Comparison of ENCODE assay signal across 13 cellular contexts in genomic region chr2:51079945-51080344, GRCh38. TPM values are rescaled to one million over a fixed set of nuclear protein-coding genes. Genes with fewer than 3 reads are reported as not detected.
A peak's percentile ranks its signal among the peaks of the same experiment; 100 is the strongest.
DNase-seq lines count a peak whose midpoint lies in the region; ATAC-seq, FAIRE-seq and TF ChIP-seq lines count a peak whose summit lies in the region.
"Had no signal": no experiment of that assay in that cellular context is flagged by ENCODE, and none has a peak within 500 bp of the region (broad histone marks: within the 10 kb centered on the region; RNA-seq: fewer than 3 reads in every experiment).

No MANE protein-coding gene starts in this region.

- no peaks in the 10 kb centered on the region for H3K9me3 ChIP-seq in astrocyte (ENCODE audit: insufficient read depth, low read depth, low read length)

- H3K27me3 ChIP-seq in astrocyte (ENCODE audit: insufficient read depth, low read length) = no peaks in the 10 kb centered on the region

- H3K4me1 ChIP-seq in astrocyte (ENCODE audit: insufficient read depth, low read length) = no peaks in the 10 kb centered on the region

- no peak for FAIRE-seq in astrocyte (lab: Jason Lieb, UNC)
- FAIRE-seq: H54, HepG2 had no signal

- H3K36me3 ChIP-seq in astrocyte (ENCODE audit: insufficient read depth, low read length) = no peaks in the 10 kb centered on the region

- no peaks in the 10 kb centered on the region for H3K9me3 Mint-ChIP-seq in astrocyte (ENCODE audit: unreplicated experiment)
- H3K9me3 Mint-ChIP-seq in effector memory CD8-positive, alpha-beta T cell = peaks cover 19 to 21% of the 10 kb centered on the region in 2 donors

- H3K27me3 Mint-ChIP-seq in astrocyte (ENCODE audit: low read depth, unreplicated experiment) = no peaks in the 10 kb centered on the region
- H3K27me3 Mint-ChIP-seq in effector memory CD8-positive, alpha-beta T cell = no peaks in the 10 kb centered on the region

- no peaks in the 10 kb centered on the region for H4K20me1 ChIP-seq in astrocyte (ENCODE audit: insufficient read depth, low read length)

- H3K4me2 ChIP-seq in astrocyte (ENCODE audit: low read length) = no peak overlapping the region

- H3K4me3 ChIP-seq in LNCaP clone FGC (ENCODE audit: low read depth, low read length) (no peak overlapping the region), astrocyte (ENCODE audit: insufficient read depth, low read depth, low read length) (no peak overlapping the region)
- H3K4me3 ChIP-seq: GM23248 had no signal

- H2AFZ ChIP-seq in astrocyte (ENCODE audit: low read depth, low read length) = no peak overlapping the region
- H2AFZ ChIP-seq: GM23248 had no signal

- no peak overlapping the region for H3K4me3 Mint-ChIP-seq in astrocyte (ENCODE audit: unreplicated experiment)
- H3K4me3 Mint-ChIP-seq in effector memory CD8-positive, alpha-beta T cell = no peak overlapping the region
- H3K4me3 Mint-ChIP-seq: CD14-positive monocyte; CD8-positive, alpha-beta T cell had no signal

- no peak overlapping the region for H3K27ac ChIP-seq in astrocyte (ENCODE audit: low read depth, low read length)
- H3K27ac ChIP-seq: GM23248 had no signal

- no peaks in the 10 kb centered on the region for H3K79me2 ChIP-seq in astrocyte (ENCODE audit: insufficient read depth, low read length)

- H3K9ac ChIP-seq in astrocyte (ENCODE audit: low read length) = no peak overlapping the region
- H3K9ac ChIP-seq: GM23248 had no signal

- peak; percentile 80 for DNase-seq in LNCaP clone FGC (ENCODE audit: low read depth)
- DNase-seq in astrocyte (ENCODE audit: low read depth) = peak; percentile 6
- DNase-seq in left kidney (ENCODE audit: low read depth, low spot score) = peak; percentile 20
- no peak for DNase-seq in effector memory CD8-positive, alpha-beta T cell
- no peak for DNase-seq in stimulated activated CD4-positive, alpha-beta T cell treated with anti-CD3 and anti-CD28 coated beads, Interleukin-2, amount 100 ng/mL, for 48 hours
- no peak for DNase-seq in occipital lobe (lab: John Stamatoyannopoulos, UW)
- DNase-seq: CD8-positive, alpha-beta T cell; COR-L47; GM23248 had no signal

- H3K4me1 Mint-ChIP-seq in astrocyte (ENCODE audit: low read depth, unreplicated experiment) = no peaks in the 10 kb centered on the region
- H3K4me1 Mint-ChIP-seq in effector memory CD8-positive, alpha-beta T cell (ENCODE audit: low read depth in 2 of 2) = no peaks in the 10 kb centered on the region
- H3K4me1 Mint-ChIP-seq: CD14-positive monocyte had no signal

- no peaks in the 10 kb centered on the region for H3K36me3 Mint-ChIP-seq in astrocyte (ENCODE audit: low read depth, unreplicated experiment)
- H3K36me3 Mint-ChIP-seq in effector memory CD8-positive, alpha-beta T cell (ENCODE audit: insufficient read depth) = no peaks in the 10 kb centered on the region
- H3K36me3 Mint-ChIP-seq: CD14-positive monocyte; CD8-positive, alpha-beta T cell had no signal

- TF ChIP-seq CTCF in LNCaP clone FGC (IDR thresholded peaks at IDR 0.05; ENCODE audit: control insufficient read depth, extremely low read depth, insufficient read depth) = no peak
- TF ChIP-seq CTCF in astrocyte (IDR thresholded peaks at IDR 0.05; ENCODE audit: insufficient read depth, low read depth, low read length) = no peak

- ATAC-seq in effector memory CD8-positive, alpha-beta T cell (replicated peaks) = no peak
- ATAC-seq: CD8-positive, alpha-beta T cell; HepG2 had no signal

- no peak overlapping the region for H3K27ac Mint-ChIP-seq in astrocyte (ENCODE audit: unreplicated experiment)
- no peak overlapping the region for H3K27ac Mint-ChIP-seq in effector memory CD8-positive, alpha-beta T cell
- H3K27ac Mint-ChIP-seq: CD14-positive monocyte; CD8-positive, alpha-beta T cell had no signal

RNA-seq across cellular contexts. Expression of gene NRXN1, which starts 48.0 kb away (rescaled TPM):
- total RNA-seq in astrocyte = 0.73 TPM in 1 of 2 replicates, not detected in the other
- total RNA-seq in occipital lobe = 1,535 TPM
- total RNA-seq: A673; CD8-positive, alpha-beta T cell; GM23248; HepG2 had no signal

Comparison
In these comparisons a context has a peak if more than half of its experiments do, and no peak if none do; other contexts are left out.
1. DNase-seq: peak in LNCaP clone FGC (single experiment), astrocyte (single experiment) and left kidney (single experiment); none in effector memory CD8-positive, alpha-beta T cell (0 of 3), stimulated activated CD4-positive, alpha-beta T cell treated with anti-CD3 and anti-CD28 coated beads, Interleukin-2, amount 100 ng/mL, for 48 hours (0 of 2) and occipital lobe (single experiment).
2. RNA of gene NRXN1, which starts 48.0 kb away (total RNA-seq): 1,535 TPM in occipital lobe (single experiment); 0.73 TPM in astrocyte; every median in the first group is over 100 times any median in the second.